In the genomic region with DNA sequence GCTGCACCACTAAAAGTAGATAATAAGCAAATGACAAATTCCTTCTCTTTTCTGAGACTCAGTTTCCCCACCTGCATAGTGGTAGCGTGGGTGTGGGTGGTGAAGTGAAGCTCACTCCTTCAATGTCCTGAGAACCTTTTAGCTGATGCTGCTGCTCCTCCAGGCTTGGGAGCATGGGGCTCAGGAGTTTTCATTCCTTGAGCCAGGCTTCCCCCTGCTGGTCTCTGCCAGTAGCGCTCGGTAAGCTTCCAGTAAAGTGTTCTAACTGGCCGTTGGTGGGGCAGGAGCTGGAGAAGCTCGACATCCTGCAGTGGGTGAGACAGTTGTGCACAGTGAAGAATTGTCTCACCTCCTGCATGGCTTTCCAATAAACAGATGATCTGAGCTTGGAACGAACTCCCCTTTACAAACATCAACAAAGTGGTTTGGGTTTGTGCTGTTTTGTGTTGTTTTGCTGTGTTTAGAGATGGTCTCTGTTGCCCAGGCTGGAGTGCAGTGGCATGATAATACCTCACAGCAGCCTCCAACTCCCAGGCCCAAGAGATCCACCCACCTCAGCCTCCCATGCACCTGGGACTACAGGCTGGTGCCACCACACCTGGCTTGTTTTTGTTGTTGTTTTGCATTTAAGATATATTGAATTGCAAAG, we compare ENCODE assay signal across 8 cellular contexts. TPM values are rescaled to one million over a fixed set of nuclear protein-coding genes. Genes with fewer than 3 reads are reported as not detected.
DNase-seq lines count a peak whose midpoint lies in the region; TF ChIP-seq lines count a peak whose summit lies in the region.

No MANE protein-coding gene starts in this region.

- H3K18ac ChIP-seq in H9 (ENCODE audit: insufficient read length, low read depth, low read length), result no peak overlapping the region

- in situ Hi-C loops in SK-MEL-5 (cut with HindIII; ENCODE audit: low pct_unique_long_range_greater_than_20kb, low sequenced_read_pairs), result no loop called here

- no peaks in the 10 kb centered on the region for H4K20me1 ChIP-seq in H9 (ENCODE audit: control insufficient read depth, insufficient read depth, insufficient read length)
- no peaks in the 10 kb centered on the region for H4K20me1 ChIP-seq in Loucy (ENCODE audit: insufficient read depth, low read length, poor library complexity, severe bottlenecking)

- no peak overlapping the region for H3K4me3 ChIP-seq in GM12864 (ENCODE audit: low read depth, low read length)
- no peak overlapping the region for H3K4me3 ChIP-seq in Loucy (ENCODE audit: low read length, poor library complexity, severe bottlenecking)
- no peak overlapping the region for H3K4me3 ChIP-seq in vagina

- no peak overlapping the region for H4K5ac ChIP-seq in H9 (ENCODE audit: insufficient read length, low read depth, low read length)

- H3K27me3 ChIP-seq in H9 (ENCODE audit: insufficient read depth, low read length), result no peaks in the 10 kb centered on the region
- no peaks in the 10 kb centered on the region for H3K27me3 ChIP-seq in Loucy (ENCODE audit: insufficient read depth, low read length, poor library complexity, severe bottlenecking)
- no peaks in the 10 kb centered on the region for H3K27me3 ChIP-seq in vagina

- H3K14ac ChIP-seq in H9 (ENCODE audit: insufficient read depth, low read length), result no peak overlapping the region

- H3K27ac ChIP-seq in H9 (ENCODE audit: insufficient read length, low read depth, low read length), result no peak overlapping the region
- no peak overlapping the region for H3K27ac ChIP-seq in vagina

- no peak for TF ChIP-seq POLR2A in vagina (IDR thresholded peaks at IDR 0.05)

- no peak overlapping the region for H2BK20ac ChIP-seq in H9 (ENCODE audit: low read depth, low read length, poor library complexity, severe bottlenecking)

- H2AK5ac ChIP-seq in H9 (ENCODE audit: insufficient read length, low read length), result no peak overlapping the region

- no peak overlapping the region for H3K9ac ChIP-seq in H9 (ENCODE audit: extremely low read depth, insufficient read length, low read length)
- no peak overlapping the region for H3K9ac ChIP-seq in Loucy (ENCODE audit: low read depth, low read length, poor library complexity, severe bottlenecking)

- no peak overlapping the region for H4K8ac ChIP-seq in H9 (replicated peaks; ENCODE audit: insufficient read length, low read depth, low read length)

- H3K4me3 Mint-ChIP-seq in H9, result no peak overlapping the region

- H3K36me3 ChIP-seq in Loucy (ENCODE audit: insufficient read depth, low read length) (no peaks in the 10 kb centered on the region), vagina (no peaks in the 10 kb centered on the region)

- no peaks in the 10 kb centered on the region for H3K36me3 Mint-ChIP-seq in H9 (ENCODE audit: insufficient read depth in 1 of 3, low read depth in 3 of 3)

- no peak overlapping the region for H3K27ac Mint-ChIP-seq in H9

- H2BK5ac ChIP-seq in H9 (ENCODE audit: insufficient read length, low read length), result no peak overlapping the region

- H3K79me1 ChIP-seq in H9 (ENCODE audit: insufficient read depth, low read depth, low read length, poor library complexity, severe bottlenecking), result no peaks in the 10 kb centered on the region

- H3K9me3 ChIP-seq in H9 (ENCODE audit: control insufficient read depth, low read depth, low read length) (no peaks in the 10 kb centered on the region), Loucy (ENCODE audit: insufficient read depth, low read depth, low read length) (no peaks in the 10 kb centered on the region), vagina (no peaks in the 10 kb centered on the region)

- no peaks in the 10 kb centered on the region for H3K4me1 ChIP-seq in H9 (ENCODE audit: insufficient read depth, low read length)
- peaks cover 3% of the 10 kb centered on the region for H3K4me1 ChIP-seq in Loucy (ENCODE audit: insufficient read depth, low read length, poor library complexity, severe bottlenecking)
- H3K4me1 ChIP-seq in vagina, result no peaks in the 10 kb centered on the region

- H3K4me2 ChIP-seq in H9 (ENCODE audit: insufficient read depth, insufficient read length, low read length) (no peak overlapping the region), Loucy (ENCODE audit: low read depth, low read length, poor library complexity, severe bottlenecking) (no peak overlapping the region)

- no peaks in the 10 kb centered on the region for H3K27me3 Mint-ChIP-seq in H9 (ENCODE audit: low read depth)

- no peaks in the 10 kb centered on the region for H3K23me2 ChIP-seq in H9 (ENCODE audit: insufficient read length, low read depth, low read length, poor library complexity, severe bottlenecking)

- DNase-seq in GM12864 (ENCODE audit: low read depth) (peak; percentile 47), H9 (peak; percentile 84), SK-MEL-5 (ENCODE audit: low read depth, low spot score) (peak; percentile 89), globus pallidus (ENCODE audit: low spot score) (peak; percentile 81), pons (ENCODE audit: low spot score) (peak; percentile 87), vagina (ENCODE audit: extremely low spot score in 2 of 2) (no peak)
- DNase-seq in activated gamma-delta T cell treated with anti-CD3 and anti-CD28 coated beads, Interleukin-2, amount 50 U/mL, for 16 hours (ENCODE audit: low read depth), result peak; percentile 24

- intact Hi-C loops in vagina (cut with DNase I), result loop anchor here (5.0 kb wide), 1 partner anchor 210 kb away; no protein-coding TSS in a partner anchor

- no peak overlapping the region for H3T11ph ChIP-seq in H9 (ENCODE audit: low read length)

- H3K79me2 ChIP-seq in H9 (ENCODE audit: insufficient read depth, low read length), result no peaks in the 10 kb centered on the region
- H3K79me2 ChIP-seq in Loucy (ENCODE audit: insufficient read depth, low read length), result no peaks in the 10 kb centered on the region

- H2BK12ac ChIP-seq in H9 (ENCODE audit: insufficient read length, low read depth, low read length), result no peak overlapping the region

- H3K56ac ChIP-seq in H9 (ENCODE audit: insufficient read length, low read depth, low read length), result no peak overlapping the region

- no peak overlapping the region for H2BK15ac ChIP-seq in H9 (ENCODE audit: low read depth, low read length)

- H3K9me2 ChIP-seq in Loucy (replicated peaks; ENCODE audit: low read depth, low read length), result no peaks in the 10 kb centered on the region

- H3K4ac ChIP-seq in H9 (ENCODE audit: low read depth, low read length), result no peak overlapping the region

- H2AFZ ChIP-seq in H9 (ENCODE audit: low read length) (no peak overlapping the region), Loucy (ENCODE audit: low read length) (peak overlapping the region; percentile 61)

- H3K23ac ChIP-seq in H9 (ENCODE audit: insufficient read length, low read depth, low read length), result no peak overlapping the region

- H3K4me1 Mint-ChIP-seq in H9, result peaks cover 10 to 16% of the 10 kb centered on the region in 2 experiments

- no CpG with 5 or more reads among the region's 6 CpGs for WGBS in H9 (ENCODE audit: extremely low coverage, insufficient read length, low lambda C conversion rate)

- H2BK120ac ChIP-seq in H9 (ENCODE audit: low read depth, low read length, poor library complexity, severe bottlenecking), result no peak overlapping the region

- no peaks in the 10 kb centered on the region for H3F3A ChIP-seq in Loucy (ENCODE audit: low read depth)

- H4K91ac ChIP-seq in H9 (ENCODE audit: insufficient read length, low read depth, low read length), result no peak overlapping the region

- TF ChIP-seq CTCF in GM12864 (IDR thresholded peaks at IDR 0.05; ENCODE audit: low read depth, low read length, missing control alignments), result peak; percentile 97
- peak; percentile 92 for TF ChIP-seq CTCF in H9 (conservative IDR thresholded peaks at IDR 0.05)
- peak; percentile 97 for TF ChIP-seq CTCF in Loucy (conservative IDR thresholded peaks at IDR 0.05; ENCODE audit: low read length)
- peak; percentile 43 to 84 (median 83) for TF ChIP-seq CTCF in vagina (IDR thresholded peaks at IDR 0.05)

- H3K9me3 Mint-ChIP-seq in H9, result no peaks in the 10 kb centered on the region

RNA-seq across cellular contexts. Expression of a gene that starts 34.6 kb away (rescaled TPM):
- 320 and 323 TPM in 2 replicates for total RNA-seq in H9 (2021)
- 1,245 and 1,275 TPM in 2 replicates for total RNA-seq in SK-MEL-5 (2014; rRNA removed; shearing (Covaris generic))
- polyA plus RNA-seq in SK-MEL-5 (2015; cell fraction: cytosol; rRNA removed), result 1,268 and 1,800 TPM in 2 replicates
- polyA plus RNA-seq in SK-MEL-5 (2015; cell fraction: nucleus; rRNA removed), result 255 and 292 TPM in 2 replicates
- total RNA-seq in vagina, result 273 TPM

Comparison
In these comparisons a context has a peak if more than half of its experiments do, and no peak if none do; other contexts are left out.
1. DNase-seq: peak in GM12864 (single experiment), H9 (single experiment), SK-MEL-5 (single experiment), activated gamma-delta T cell treated with anti-CD3 and anti-CD28 coated beads, Interleukin-2, amount 50 U/mL, for 16 hours (single experiment), globus pallidus (single experiment) and pons (single experiment); none in vagina (0 of 2).
2. Peak in every context shown above with its lines, with median percentiles within 50 percentile points of each other: CTCF ChIP-seq.